27 cellular contexts compared by ENCODE assay signal in genomic region chr7:21768279-21768678, GRCh38.
"Had no signal": no experiment of that assay in that cellular context is flagged by ENCODE, and none has a peak within 500 bp of the region (broad histone marks: within the 10 kb centered on the region; RNA-seq: fewer than 3 reads in every experiment).

No MANE protein-coding gene starts in this region.

- H3K4me3 ChIP-seq: ascending aorta, breast epithelium, cardiac muscle cell, colonic mucosa, dorsolateral prefrontal cortex had no signal

- DNase-seq: activated CD4-positive, alpha-beta T cell treated with anti-CD3 and anti-CD28 coated beads for 4 hours; activated CD4-positive, alpha-beta T cell treated with anti-CD3 and anti-CD28 coated beads, Interleukin-2, amount 50 U/mL, for 1 hour; activated CD4-positive, alpha-beta T cell treated with anti-CD3 and anti-CD28 coated beads, Interleukin-2, amount 50 U/mL, for 48 hours; activated CD8-positive, alpha-beta memory T cell treated with anti-CD3 and anti-CD28 coated beads for 24 hours; activated CD8-positive, alpha-beta T cell treated with anti-CD3 and anti-CD28 coated beads for 36 hours; activated effector memory CD4-positive, alpha-beta T cell treated with Interleukin-2 at 50 U/mL for 16 hours; activated gamma-delta T cell treated with Interleukin-2 at 50 U/mL for 16 hours; activated naive CD4-positive, alpha-beta T cell treated with Interleukin-2 at 50 U/mL for 16 hours; activated naive CD8-positive, alpha-beta T cell treated with anti-CD3 and anti-CD28 coated beads, Interleukin-2, amount 10 ng/mL, durations not matched to agents 7 days and 5 days; activated T-cell treated with anti-CD3 and anti-CD28 coated beads, Interleukin-2, amount 50 U/mL, for 4 hours; central memory CD4-positive, alpha-beta T cell; cerebellar nuclear complex; colonic mucosa; dorsolateral prefrontal cortex; effector memory CD4-positive, alpha-beta T cell; endodermal cell; foreskin fibroblast; head of caudate nucleus; hippocampal formation; T-helper 1 cell; T-helper 2 cell had no signal

- H3K27me3 ChIP-seq: ascending aorta, colonic mucosa had no signal

- H3K27ac Mint-ChIP-seq: activated CD8-positive, alpha-beta T cell treated with anti-CD3 and anti-CD28 coated beads for 36 hours; activated naive CD4-positive, alpha-beta T cell treated with anti-CD3 and anti-CD28 coated beads, Interleukin-2, amount 50 U/mL, for 24 hours; activated naive CD8-positive, alpha-beta T cell treated with anti-CD3 and anti-CD28 coated beads, Interleukin-2, amount 10 ng/mL, durations not matched to agents 7 days and 5 days; endodermal cell had no signal

- H3K9me3 ChIP-seq: ascending aorta, breast epithelium, colonic mucosa had no signal

- H3K27ac ChIP-seq: ascending aorta, breast epithelium, cardiac muscle cell, colonic mucosa had no signal

- H3K9me3 Mint-ChIP-seq: activated CD8-positive, alpha-beta T cell treated with anti-CD3 and anti-CD28 coated beads for 36 hours; activated naive CD4-positive, alpha-beta T cell treated with anti-CD3 and anti-CD28 coated beads, Interleukin-2, amount 50 U/mL, for 24 hours; activated naive CD8-positive, alpha-beta T cell treated with anti-CD3 and anti-CD28 coated beads, Interleukin-2, amount 10 ng/mL, durations not matched to agents 7 days and 5 days; activated T-cell treated with anti-CD3 and anti-CD28 coated beads, Interleukin-2, amount 50 U/mL, for 4 hours; endodermal cell had no signal

- H3K4me1 ChIP-seq: ascending aorta, colonic mucosa had no signal

- H3K36me3 ChIP-seq: ascending aorta, breast epithelium, cardiac muscle cell, colonic mucosa had no signal

- H3K36me3 Mint-ChIP-seq: activated naive CD4-positive, alpha-beta T cell treated with anti-CD3 and anti-CD28 coated beads, Interleukin-2, amount 50 U/mL, for 24 hours; activated naive CD8-positive, alpha-beta T cell treated with anti-CD3 and anti-CD28 coated beads, Interleukin-2, amount 10 ng/mL, durations not matched to agents 7 days and 5 days; brain had no signal

- H3K4me3 Mint-ChIP-seq: activated CD8-positive, alpha-beta T cell treated with anti-CD3 and anti-CD28 coated beads for 36 hours; activated naive CD4-positive, alpha-beta T cell treated with anti-CD3 and anti-CD28 coated beads, Interleukin-2, amount 50 U/mL, for 24 hours; activated naive CD8-positive, alpha-beta T cell treated with anti-CD3 and anti-CD28 coated beads, Interleukin-2, amount 10 ng/mL, durations not matched to agents 7 days and 5 days; activated T-cell treated with anti-CD3 and anti-CD28 coated beads, Interleukin-2, amount 50 U/mL, for 4 hours; brain; endodermal cell had no signal

- ATAC-seq: activated CD8-positive, alpha-beta T cell treated with anti-CD3 and anti-CD28 coated beads for 36 hours; esophagus mucosa had no signal

- H3K27me3 Mint-ChIP-seq: activated CD8-positive, alpha-beta T cell treated with anti-CD3 and anti-CD28 coated beads for 36 hours; activated naive CD8-positive, alpha-beta T cell treated with anti-CD3 and anti-CD28 coated beads, Interleukin-2, amount 10 ng/mL, durations not matched to agents 7 days and 5 days had no signal
